In the genomic region with DNA sequence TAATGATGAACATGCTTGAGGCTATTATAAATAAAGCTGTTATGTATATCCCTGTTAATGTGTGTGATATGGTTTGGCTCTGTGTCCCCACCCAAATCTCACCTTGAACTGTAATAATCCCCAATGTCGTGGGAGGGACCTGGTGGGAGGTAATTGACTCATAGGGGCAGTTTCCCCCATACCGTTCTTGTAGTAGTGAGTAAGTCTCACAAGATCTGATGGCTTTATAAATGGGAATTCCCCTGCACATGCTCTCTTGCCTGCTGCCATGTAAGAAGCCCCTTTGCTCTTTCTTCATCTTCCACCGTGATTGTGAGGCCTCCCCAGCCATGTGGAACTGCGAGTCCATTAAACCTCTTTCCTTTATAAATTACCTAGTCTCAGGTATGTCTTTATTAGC, we compare ENCODE assay signal across 18 cellular contexts. TPM values are rescaled to one million over a fixed set of nuclear protein-coding genes. Genes with fewer than 3 reads are reported as not detected.
DNase-seq lines count a peak whose midpoint lies in the region; ATAC-seq, FAIRE-seq and TF ChIP-seq lines count a peak whose summit lies in the region.
"Not testable (repeated sequence)": the region's sequence is repeated elsewhere in the genome, so short reads cannot be mapped to it uniquely, and the experiment has no call there.
"Had no signal": no experiment of that assay in that cellular context is flagged by ENCODE, and none has a peak within 500 bp of the region (broad histone marks: within the 10 kb centered on the region; RNA-seq: fewer than 3 reads in every experiment).

No MANE protein-coding gene starts in this region.

- intact Hi-C loops in activated B cell treated with CpG ODN at 0.5 μM for 24 hours (cut with micrococcal nuclease); naive thymus-derived CD4-positive, alpha-beta T cell (cut with micrococcal nuclease): not testable (repeated sequence)

- H3K4me3 ChIP-seq in bronchial epithelial cell (ENCODE audit: low read depth, low read length); naive thymus-derived CD4-positive, alpha-beta T cell (ENCODE audit: low read length): not testable (repeated sequence)

- not testable (repeated sequence) for H3K27me3 ChIP-seq in bronchial epithelial cell (ENCODE audit: control insufficient read depth, insufficient read depth, low read length); naive thymus-derived CD4-positive, alpha-beta T cell (ENCODE audit: control insufficient read depth in 2 of 2, insufficient read depth in 2 of 2, low read length in 2 of 2)

- not testable (repeated sequence) for H3K9me3 ChIP-seq in naive thymus-derived CD4-positive, alpha-beta T cell (ENCODE audit: control insufficient read depth in 2 of 3, low read length in 3 of 3)

- POLR2A ChIA-PET in activated B cell treated with CpG ODN at 0.5 μM for 24 hours (lab: Charles Lee); naive thymus-derived CD4-positive, alpha-beta T cell (lab: Charles Lee): not testable (repeated sequence)

- H3K36me3 ChIP-seq in bronchial epithelial cell (ENCODE audit: control insufficient read depth, insufficient read depth, low read length); naive thymus-derived CD4-positive, alpha-beta T cell (ENCODE audit: control insufficient read depth in 2 of 3, insufficient read depth in 3 of 3, low read length in 3 of 3): not testable (repeated sequence)

- H3K4me1 ChIP-seq in naive thymus-derived CD4-positive, alpha-beta T cell (ENCODE audit: control insufficient read depth in 2 of 2, insufficient read depth in 2 of 2, low read length in 2 of 2) = not testable (repeated sequence)

- H3K27ac Mint-ChIP-seq in activated B cell treated with CpG ODN at 0.5 μM for 24 hours = peak overlapping the region; percentile 27
- not testable (repeated sequence) for H3K27ac Mint-ChIP-seq in naive thymus-derived CD4-positive, alpha-beta T cell

- not testable (repeated sequence) for H3K27ac ChIP-seq in naive thymus-derived CD4-positive, alpha-beta T cell (ENCODE audit: low read depth, low read length)

- peak; percentile 21 for DNase-seq in EL
- not testable (repeated sequence) for DNase-seq in activated B cell treated with CpG ODN at 0.5 μM for 24 hours
- peak; percentile 40 for DNase-seq in activated CD8-positive, alpha-beta memory T cell treated with anti-CD3 and anti-CD28 coated beads, Interleukin-2, amount 50 U/mL, for 24 hours (ENCODE audit: extremely low read depth)
- DNase-seq in activated naive CD4-positive, alpha-beta T cell treated with Interleukin-2 at 50 U/mL for 16 hours = peak; percentile 79
- peak; percentile 35 for DNase-seq in bronchial epithelial cell (ENCODE audit: low read depth)
- DNase-seq in naive thymus-derived CD4-positive, alpha-beta T cell = peak in 1 of 9 donors; percentile 50
- DNase-seq in stimulated activated CD4-positive, alpha-beta T cell treated with anti-CD3 and anti-CD28 coated beads, Interleukin-2, amount 100 ng/mL, for 48 hours = peak; percentile 27 to 38
- peak; percentile 54 to 67 for DNase-seq in stimulated activated CD8-positive, alpha-beta memory T cell treated with anti-CD3 and anti-CD28 coated beads, Interleukin-7, amount 100 ng/mL, for 4 hours (ENCODE audit: low read depth in 2 of 2)

- not testable (repeated sequence) for H3K36me3 Mint-ChIP-seq in activated B cell treated with CpG ODN at 0.5 μM for 24 hours (ENCODE audit: low read depth)
- peaks cover 5 to 28% (median 18%) of the 10 kb centered on the region in 5 donors for H3K36me3 Mint-ChIP-seq in naive thymus-derived CD4-positive, alpha-beta T cell

- H3K4me3 Mint-ChIP-seq in activated B cell treated with CpG ODN at 0.5 μM for 24 hours; naive thymus-derived CD4-positive, alpha-beta T cell: not testable (repeated sequence)

- not testable (repeated sequence) for H3K27me3 Mint-ChIP-seq in activated B cell treated with CpG ODN at 0.5 μM for 24 hours; naive thymus-derived CD4-positive, alpha-beta T cell

- not testable (repeated sequence) for TF ChIP-seq CTCF in activated B cell treated with CpG ODN at 0.5 μM for 24 hours (IDR thresholded peaks at IDR 0.05); bronchial epithelial cell (IDR thresholded peaks at IDR 0.05; ENCODE audit: insufficient read depth, low read length, severe bottlenecking)

- CTCF ChIA-PET in activated B cell treated with CpG ODN at 0.5 μM for 24 hours (lab: Charles Lee); naive thymus-derived CD4-positive, alpha-beta T cell (lab: Charles Lee): not testable (repeated sequence)

- not testable (repeated sequence) for FAIRE-seq in bronchial epithelial cell (lab: Jason Lieb, UNC)

- H3K4me1 Mint-ChIP-seq in activated B cell treated with CpG ODN at 0.5 μM for 24 hours = peaks cover 33% of the 10 kb centered on the region
- peaks cover 0 to 10% (median 5%) of the 10 kb centered on the region in 7 donors for H3K4me1 Mint-ChIP-seq in naive thymus-derived CD4-positive, alpha-beta T cell

- peak; percentile 58 for ATAC-seq in activated B cell treated with CpG ODN at 0.5 μM for 24 hours (ENCODE audit: low read depth)
- ATAC-seq in naive thymus-derived CD4-positive, alpha-beta T cell = peak; percentile 20

- H3K9me3 Mint-ChIP-seq in activated B cell treated with CpG ODN at 0.5 μM for 24 hours = not testable (repeated sequence)
- peaks cover 0 to 32% (median 9%) of the 10 kb centered on the region in 11 donors for H3K9me3 Mint-ChIP-seq in naive thymus-derived CD4-positive, alpha-beta T cell

RNA-seq across cellular contexts. Expression of gene APOL6, which starts 31.2 kb away (rescaled TPM):
- 7.7 and 8.0 TPM in 2 replicates for total RNA-seq in activated B cell treated with CpG ODN at 0.5 μM for 24 hours
- 6.1 and 10.6 TPM in 2 replicates for total RNA-seq in bronchial epithelial cell
- 10 to 100 TPM; 33.4 to 99.8 (median 38.2) TPM for total RNA-seq in naive thymus-derived CD4-positive, alpha-beta T cell
- polyA plus RNA-seq in naive thymus-derived CD4-positive, alpha-beta T cell = 10 to 100 TPM; 18.8 to 22.5 TPM

RNA-seq across cellular contexts. Expression of gene APOL5, which starts 38.2 kb away (rescaled TPM):
- total RNA-seq in activated B cell treated with CpG ODN at 0.5 μM for 24 hours (not detected in 2 replicates), bronchial epithelial cell (not detected in 2 replicates)
- total RNA-seq in naive thymus-derived CD4-positive, alpha-beta T cell = not detected
- polyA plus RNA-seq in naive thymus-derived CD4-positive, alpha-beta T cell = not detected
- total RNA-seq: activated CD8-positive, alpha-beta memory T cell treated with anti-CD3 and anti-CD28 coated beads for 36 hours; fibroblast of villous mesenchyme; H9; hepatocyte; lower leg skin; mucosa of gallbladder; NCI-H460; PC-9; prostate gland; T-cell had no signal
- polyA plus RNA-seq: hepatocyte had no signal
